ENCODE assay signal across 1 cellular context in the genomic region with DNA sequence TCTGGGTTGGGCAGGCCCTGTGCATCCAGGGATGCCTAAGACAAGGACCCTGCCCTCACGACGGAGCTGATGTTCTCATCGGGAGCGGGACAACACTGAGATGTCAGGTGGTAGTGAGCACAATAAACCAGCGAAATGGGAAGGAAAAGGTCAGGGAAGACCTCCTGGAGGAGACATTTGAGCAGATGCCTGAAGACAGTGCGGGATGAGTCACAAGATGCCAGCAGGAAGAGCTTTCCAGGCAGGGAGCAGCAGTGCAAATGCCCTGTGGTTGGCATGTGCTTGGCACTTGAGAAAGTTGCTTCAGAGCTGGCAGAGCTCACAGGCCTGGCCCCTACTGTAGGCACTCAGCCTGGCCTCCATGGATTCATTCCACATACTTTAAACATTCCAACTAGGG. TPM values are rescaled to one million over a fixed set of nuclear protein-coding genes. Genes with fewer than 3 reads are reported as not detected.
"Had no signal": no experiment of that assay in that cellular context is flagged by ENCODE, and none has a peak within 500 bp of the region (broad histone marks: within the 10 kb centered on the region; RNA-seq: fewer than 3 reads in every experiment).

No MANE protein-coding gene starts in this region.

RNA-seq across cellular contexts. Expression of gene KCNJ12, which starts 28.5 kb away (rescaled TPM):
- total RNA-seq: naive thymus-derived CD8-positive, alpha-beta T cell had no signal
